Comparison of ENCODE assay signal across 8 cellular contexts in the genomic region with DNA sequence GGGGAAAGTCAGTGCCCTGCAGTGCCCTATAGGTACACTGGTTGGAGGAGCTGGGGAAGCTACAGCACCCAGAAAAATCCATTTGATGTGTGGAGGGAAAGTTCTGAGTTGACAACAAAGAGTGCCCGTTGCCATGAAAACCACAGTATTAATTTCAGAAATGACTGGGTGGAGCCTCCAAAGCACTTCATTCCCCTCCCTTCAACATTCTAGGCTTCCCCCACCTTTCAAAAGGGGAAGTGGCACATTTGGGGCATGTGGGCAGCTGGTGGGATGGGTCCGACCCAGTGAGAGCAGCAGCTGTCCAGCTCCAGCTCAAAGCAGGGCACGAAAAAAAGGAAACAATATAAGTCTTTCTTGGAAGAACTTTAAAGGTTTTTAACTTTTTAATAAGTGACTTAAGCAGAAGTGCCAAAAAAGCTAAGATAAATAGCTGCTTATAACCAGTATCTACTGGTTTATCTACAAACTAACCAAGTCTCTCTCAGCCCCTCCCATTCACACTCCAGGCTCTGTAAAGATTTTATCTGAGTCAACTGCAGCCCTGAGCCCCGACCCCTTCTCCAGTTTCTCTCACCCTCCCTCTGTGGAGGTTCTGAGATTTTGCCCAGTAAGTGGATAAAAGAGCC. TPM values are rescaled to one million over a fixed set of nuclear protein-coding genes. Genes with fewer than 3 reads are reported as not detected.
A peak's percentile ranks its signal among the peaks of the same experiment; 100 is the strongest.
DNase-seq lines count a peak whose midpoint lies in the region; ATAC-seq lines count a peak whose summit lies in the region.

No MANE protein-coding gene starts in this region.

- H3K4me3 Mint-ChIP-seq in naive thymus-derived CD4-positive, alpha-beta T cell: peak overlapping the region; percentile 65 to 87 (median 78)

- intact Hi-C loops in Right ventricle myocardium superior (cut with DNase I) (loop anchor here (5.0 kb wide), 1 partner anchor 133 kb away; no protein-coding TSS in a partner anchor), Right ventricle myocardium inferior (cut with DNase I) (no loop called here)
- intact Hi-C loops in naive thymus-derived CD4-positive, alpha-beta T cell (cut with micrococcal nuclease): loop anchor here (1.0 to 10.0 kb wide), 10 partner anchors 9 to 1571 kb away; partner anchors contain the start of genes AHNAK (in 2 of the 2), TUT1 (in 2 of the 2), EEF1G (in 1 of the 2) and FTH1 (in 1 of the 2)

- H3K36me3 ChIP-seq in naive thymus-derived CD4-positive, alpha-beta T cell (ENCODE audit: control insufficient read depth in 2 of 3, insufficient read depth in 3 of 3, low read length in 3 of 3): peaks cover 5 to 18% (median 8%) of the 10 kb centered on the region in 3 experiments

- peak overlapping the region; percentile 42 for H3K4me3 ChIP-seq in naive thymus-derived CD4-positive, alpha-beta T cell (ENCODE audit: low read length)

- no peaks in the 10 kb centered on the region for H3K9me3 ChIP-seq in naive thymus-derived CD4-positive, alpha-beta T cell (ENCODE audit: control insufficient read depth in 2 of 3, low read length in 3 of 3)

- H3K27me3 Mint-ChIP-seq in naive thymus-derived CD4-positive, alpha-beta T cell: peaks cover 0 to 2% (median 0%) of the 10 kb centered on the region in 5 donors

- POLR2A ChIA-PET in naive thymus-derived CD4-positive, alpha-beta T cell (lab: Charles Lee): interaction anchor here (0.7 to 10.5 kb wide), 13 partner anchors 12 to 301 kb away, joined by 3 to 92 read pairs (median 7); partner anchors contain the start of genes BSCL2, C11orf98, CSKMT and EEF1G

- CTCF ChIA-PET in naive thymus-derived CD4-positive, alpha-beta T cell (lab: Charles Lee): interaction anchor here (1.3 to 7.3 kb wide), 4 partner anchors 12 to 161 kb away, joined by 4 to 62 read pairs (median 8); no protein-coding TSS in a partner anchor

- peak overlapping the region; percentile 87 to 100 (median 98) for H3K27ac Mint-ChIP-seq in naive thymus-derived CD4-positive, alpha-beta T cell

- H3K36me3 Mint-ChIP-seq in naive thymus-derived CD4-positive, alpha-beta T cell: peaks cover 6 to 20% (median 14%) of the 10 kb centered on the region in 5 donors

- peaks cover 0 to 5% (median 0%) of the 10 kb centered on the region in 11 donors for H3K9me3 Mint-ChIP-seq in naive thymus-derived CD4-positive, alpha-beta T cell

- H3K4me1 ChIP-seq in naive thymus-derived CD4-positive, alpha-beta T cell (ENCODE audit: control insufficient read depth in 2 of 2, insufficient read depth in 2 of 2, low read length in 2 of 2): peaks cover 76 to 91% of the 10 kb centered on the region in 2 donors

- ATAC-seq in Right ventricle myocardium superior (ENCODE audit: poor library complexity) (no peak), Right ventricle myocardium inferior (no peak), HG03520 (IDR thresholded peaks at IDR 0.05; ENCODE audit: unreplicated experiment) (peak; percentile 38)
- peak; percentile 59 for ATAC-seq in naive thymus-derived CD4-positive, alpha-beta T cell

- peak overlapping the region; percentile 87 for H3K27ac ChIP-seq in naive thymus-derived CD4-positive, alpha-beta T cell (ENCODE audit: low read depth, low read length)

- DNase-seq in Right ventricle myocardium superior (peak; percentile 64), Right ventricle myocardium inferior (ENCODE audit: missing footprints) (no peak), UCSD-AML1 (lab: John Stamatoyannopoulos, UW; ENCODE audit: unreplicated experiment) (peak; percentile 58), NCI-H1436 (lab: John Stamatoyannopoulos, UW) (no peak), mucosa of gallbladder (ENCODE audit: low spot score) (no peak)
- DNase-seq in effector CD4-positive, alpha-beta T cell: peak; percentile 74
- peak; percentile 51 to 90 (median 79) for DNase-seq in naive thymus-derived CD4-positive, alpha-beta T cell

- no peaks in the 10 kb centered on the region for H3K27me3 ChIP-seq in naive thymus-derived CD4-positive, alpha-beta T cell (ENCODE audit: control insufficient read depth in 2 of 2, insufficient read depth in 2 of 2, low read length in 2 of 2)

- H3K4me1 Mint-ChIP-seq in naive thymus-derived CD4-positive, alpha-beta T cell: peaks cover 64 to 88% (median 83%) of the 10 kb centered on the region in 7 donors

RNA-seq across cellular contexts. Expression of gene AHNAK, which starts 9.0 kb away (rescaled TPM):
- total RNA-seq in Right ventricle myocardium superior: 318 TPM
- 332 TPM for total RNA-seq in Right ventricle myocardium inferior
- total RNA-seq in naive thymus-derived CD4-positive, alpha-beta T cell: 100 to 1,000 TPM; 174 to 622 (median 243) TPM
- 1 to 10 TPM; 6.7 to 7.7 TPM for polyA plus RNA-seq in naive thymus-derived CD4-positive, alpha-beta T cell
- 549 TPM for total RNA-seq in mucosa of gallbladder

RNA-seq across cellular contexts. Expression of gene EEF1G, which starts 18.1 kb away (rescaled TPM):
- 794 TPM for total RNA-seq in Right ventricle myocardium superior
- 907 TPM for total RNA-seq in Right ventricle myocardium inferior
- 1,000 to 10,000 TPM; 1,186 to 2,550 (median 2,338) TPM for total RNA-seq in naive thymus-derived CD4-positive, alpha-beta T cell
- polyA plus RNA-seq in naive thymus-derived CD4-positive, alpha-beta T cell: 1,000 to 10,000 TPM; 2,027 to 2,354 TPM
- 1,062 TPM for total RNA-seq in mucosa of gallbladder

RNA-seq across cellular contexts. Expression of gene TUT1, which starts 35.7 kb away (rescaled TPM):
- 14.7 TPM for total RNA-seq in Right ventricle myocardium superior
- 13.7 TPM for total RNA-seq in Right ventricle myocardium inferior
- total RNA-seq in naive thymus-derived CD4-positive, alpha-beta T cell: 10 to 100 TPM; 34.5 to 54.6 (median 37.4) TPM
- polyA plus RNA-seq in naive thymus-derived CD4-positive, alpha-beta T cell: 10 to 100 TPM; 20.2 to 25.4 TPM
- 26.2 TPM for total RNA-seq in mucosa of gallbladder

RNA-seq across cellular contexts. Expression of gene MTA2, which starts 46.1 kb away (rescaled TPM):
- total RNA-seq in Right ventricle myocardium superior (28.2 TPM), Right ventricle myocardium inferior (34.1 TPM), mucosa of gallbladder (87.6 TPM)
- total RNA-seq in naive thymus-derived CD4-positive, alpha-beta T cell: 100 to 1,000 TPM; 134 to 238 (median 199) TPM
- 10 to 100 TPM; 25.6 to 46.4 TPM for polyA plus RNA-seq in naive thymus-derived CD4-positive, alpha-beta T cell

RNA-seq across cellular contexts. Expression of gene EML3, which starts 57.0 kb away (rescaled TPM):
- 13.1 TPM for total RNA-seq in Right ventricle myocardium superior
- 16.4 TPM for total RNA-seq in Right ventricle myocardium inferior
- 100 to 1,000 TPM; 152 to 209 (median 188) TPM for total RNA-seq in naive thymus-derived CD4-positive, alpha-beta T cell
- polyA plus RNA-seq in naive thymus-derived CD4-positive, alpha-beta T cell: 10 to 100 TPM; 14.6 to 23.9 TPM
- 66.1 TPM for total RNA-seq in mucosa of gallbladder

Comparison
In these comparisons a context has a peak if more than half of its experiments do, and no peak if none do; other contexts are left out.
1. DNase-seq: peak in Right ventricle myocardium superior (single experiment), UCSD-AML1 (single experiment), effector CD4-positive, alpha-beta T cell (single experiment) and naive thymus-derived CD4-positive, alpha-beta T cell (9 of 9); none in Right ventricle myocardium inferior (single experiment), NCI-H1436 (single experiment) and mucosa of gallbladder (single experiment).
2. ATAC-seq: peak in HG03520 (single experiment) and naive thymus-derived CD4-positive, alpha-beta T cell (single experiment); none in Right ventricle myocardium superior (single experiment) and Right ventricle myocardium inferior (single experiment).